ENCODE assay signal across 1 cellular context in the genomic region with DNA sequence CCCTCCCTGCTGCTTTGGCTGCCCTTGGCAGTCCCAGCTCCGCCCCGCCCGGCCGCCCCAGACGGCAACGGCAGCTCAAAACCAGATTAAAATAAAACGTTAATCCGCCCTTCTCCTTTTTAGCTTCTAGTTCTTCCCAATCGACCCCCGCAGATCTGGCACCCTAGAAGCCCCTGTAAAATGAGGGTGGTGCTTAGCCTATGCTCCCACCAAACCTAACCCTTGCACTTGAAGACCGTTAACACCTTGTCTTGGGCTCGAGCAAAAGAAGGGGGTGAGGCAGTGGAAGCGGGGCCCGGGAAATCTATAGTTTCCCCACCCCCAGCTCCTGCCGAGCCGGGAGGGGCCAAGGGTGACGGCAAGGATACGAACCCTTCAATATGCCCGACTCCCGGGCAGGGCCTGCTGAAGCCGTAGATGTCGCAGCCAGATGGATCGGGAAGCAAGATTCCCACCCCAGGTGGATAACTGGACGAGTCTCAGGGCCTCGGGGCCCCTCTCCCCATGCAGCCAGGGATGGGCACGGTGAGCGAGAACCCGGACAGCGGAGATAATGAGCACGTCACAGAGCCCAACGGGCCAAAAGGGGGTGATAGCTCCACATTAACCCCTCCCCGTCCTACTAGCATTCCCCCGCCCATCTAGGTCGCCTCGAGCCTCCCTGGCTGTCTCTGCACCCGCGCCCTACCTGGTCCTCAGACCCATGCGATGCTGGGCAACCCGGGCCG.
TF ChIP-seq lines count a peak whose summit lies in the region.

No MANE protein-coding gene starts in this region.

TF ChIP-seq in K562, 482 proteins besides CTCF, POLR2A, EP300 and RAD21 (continued from another document):
- TF ChIP-seq ZNF445 (CRISPR knock-in tag; IDR thresholded peaks at IDR 0.05; ENCODE audit: low read depth) (no peak), ILF3 (IDR thresholded peaks at IDR 0.05; ENCODE audit: borderline replicate concordance) (no peak), NEUROD1 (IDR thresholded peaks at IDR 0.05; ENCODE audit: borderline replicate concordance, low read depth, low read length, partially characterized antibody) (peak; percentile 27), JUN (IDR thresholded peaks at IDR 0.05; ENCODE audit: borderline replicate concordance, low read depth, low read length) (no peak), JUN (CRISPR knock-in tag; IDR thresholded peaks at IDR 0.05; ENCODE audit: borderline replicate concordance) (no peak), TEAD1 (CRISPR knock-in tag; IDR thresholded peaks at IDR 0.05) (no peak), ARNT (IDR thresholded peaks at IDR 0.05) (no peak), HOXB6 (CRISPR knock-in tag; IDR thresholded peaks at IDR 0.05; ENCODE audit: borderline replicate concordance) (no peak), PHF21A (IDR thresholded peaks at IDR 0.05; ENCODE audit: borderline replicate concordance, low read depth) (no peak), ATF7 (IDR thresholded peaks at IDR 0.05) (no peak), MYC (IDR thresholded peaks at IDR 0.05; ENCODE audit: low read depth, low read length) (no peak), MYC (CRISPR knock-in tag; IDR thresholded peaks at IDR 0.05; ENCODE audit: borderline replicate concordance, low read depth) (no peak), CHCHD3 (CRISPR knock-in tag; IDR thresholded peaks at IDR 0.05) (no peak), JUNB (CRISPR knock-in tag; conservative IDR thresholded peaks at IDR 0.05) (no peak), FOXK1 (CRISPR knock-in tag; IDR thresholded peaks at IDR 0.05; ENCODE audit: borderline replicate concordance) (no peak), CREB1 (IDR thresholded peaks at IDR 0.05) (no peak), CREB1 (CRISPR knock-in tag; IDR thresholded peaks at IDR 0.05) (no peak), U2AF1 (optimal IDR thresholded peaks at IDR 0.05; ENCODE audit: low read depth, low read length) (no peak), CBX3 (IDR thresholded peaks at IDR 0.05; ENCODE audit: borderline replicate concordance in 1 of 2, low read length in 2 of 2) (peak in 1 of 2 experiments; percentile 14; a peak in 2 of 3 replicates), LEF1 (IDR thresholded peaks at IDR 0.05) (no peak), ETV6 (IDR thresholded peaks at IDR 0.05; ENCODE audit: borderline replicate concordance in 1 of 2, low read depth in 2 of 2, low read length in 1 of 2) (no peak), ETV6 (CRISPR knock-in tag; IDR thresholded peaks at IDR 0.05; ENCODE audit: borderline replicate concordance) (no peak), ZNF347 (CRISPR knock-in tag; IDR thresholded peaks at IDR 0.05; ENCODE audit: low read depth) (no peak), ZNF12 (CRISPR knock-in tag; IDR thresholded peaks at IDR 0.05) (0 out of 2 replicates have a peak, but pooled peaks have one; percentile 12), HDAC6 (IDR thresholded peaks at IDR 0.05; ENCODE audit: low read depth, low read length) (no peak), ELK1 (CRISPR knock-in tag; IDR thresholded peaks at IDR 0.05) (0 out of 2 replicates have a peak, but pooled peaks have one; percentile 61), CC2D1A (IDR thresholded peaks at IDR 0.05) (no peak), HSF4 (CRISPR knock-in tag; IDR thresholded peaks at IDR 0.05; ENCODE audit: borderline replicate concordance) (no peak), ZNF282 (CRISPR knock-in tag; IDR thresholded peaks at IDR 0.05) (no peak), ZNF354B (CRISPR knock-in tag; IDR thresholded peaks at IDR 0.05) (no peak), ZSCAN32 (CRISPR knock-in tag; IDR thresholded peaks at IDR 0.05) (no peak), MIER1 (IDR thresholded peaks at IDR 0.05; ENCODE audit: low read depth) (no peak), LCOR (CRISPR knock-in tag; IDR thresholded peaks at IDR 0.05) (no peak), ATF1 (CRISPR knock-in tag; IDR thresholded peaks at IDR 0.05) (no peak), ATF1 (tag; IDR thresholded peaks at IDR 0.05) (no peak), HDAC2 (IDR thresholded peaks at IDR 0.05) (no peak), ETS2 (tag; IDR thresholded peaks at IDR 0.05; ENCODE audit: borderline replicate concordance, poor library complexity, severe bottlenecking) (no peak), SIN3A (IDR thresholded peaks at IDR 0.05; ENCODE audit: borderline replicate concordance in 2 of 2, control insufficient read depth in 1 of 2, low read depth in 2 of 2, low read length in 2 of 2) (no peak), ZNF512 (tag; IDR thresholded peaks at IDR 0.05) (no peak)
- TF ChIP-seq, protein P1, sequence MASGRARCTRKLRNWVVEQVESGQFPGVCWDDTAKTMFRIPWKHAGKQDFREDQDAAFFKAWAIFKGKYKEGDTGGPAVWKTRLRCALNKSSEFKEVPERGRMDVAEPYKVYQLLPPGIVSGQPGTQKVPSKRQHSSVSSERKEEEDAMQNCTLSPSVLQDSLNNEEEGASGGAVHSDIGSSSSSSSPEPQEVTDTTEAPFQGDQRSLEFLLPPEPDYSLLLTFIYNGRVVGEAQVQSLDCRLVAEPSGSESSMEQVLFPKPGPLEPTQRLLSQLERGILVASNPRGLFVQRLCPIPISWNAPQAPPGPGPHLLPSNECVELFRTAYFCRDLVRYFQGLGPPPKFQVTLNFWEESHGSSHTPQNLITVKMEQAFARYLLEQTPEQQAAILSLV (tag; IDR thresholded peaks at IDR 0.05) = no peak
- TF ChIP-seq, protein P2, sequence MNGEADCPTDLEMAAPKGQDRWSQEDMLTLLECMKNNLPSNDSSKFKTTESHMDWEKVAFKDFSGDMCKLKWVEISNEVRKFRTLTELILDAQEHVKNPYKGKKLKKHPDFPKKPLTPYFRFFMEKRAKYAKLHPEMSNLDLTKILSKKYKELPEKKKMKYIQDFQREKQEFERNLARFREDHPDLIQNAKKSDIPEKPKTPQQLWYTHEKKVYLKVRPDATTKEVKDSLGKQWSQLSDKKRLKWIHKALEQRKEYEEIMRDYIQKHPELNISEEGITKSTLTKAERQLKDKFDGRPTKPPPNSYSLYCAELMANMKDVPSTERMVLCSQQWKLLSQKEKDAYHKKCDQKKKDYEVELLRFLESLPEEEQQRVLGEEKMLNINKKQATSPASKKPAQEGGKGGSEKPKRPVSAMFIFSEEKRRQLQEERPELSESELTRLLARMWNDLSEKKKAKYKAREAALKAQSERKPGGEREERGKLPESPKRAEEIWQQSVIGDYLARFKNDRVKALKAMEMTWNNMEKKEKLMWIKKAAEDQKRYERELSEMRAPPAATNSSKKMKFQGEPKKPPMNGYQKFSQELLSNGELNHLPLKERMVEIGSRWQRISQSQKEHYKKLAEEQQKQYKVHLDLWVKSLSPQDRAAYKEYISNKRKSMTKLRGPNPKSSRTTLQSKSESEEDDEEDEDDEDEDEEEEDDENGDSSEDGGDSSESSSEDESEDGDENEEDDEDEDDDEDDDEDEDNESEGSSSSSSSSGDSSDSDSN (IDR thresholded peaks at IDR 0.05; ENCODE audit: borderline replicate concordance in 1 of 2, low read depth in 2 of 2, low read length in 2 of 2) = peak in 1 of 2 experiments; percentile 55; a peak in 1 of 4 replicates
- TF ChIP-seq, protein P3, sequence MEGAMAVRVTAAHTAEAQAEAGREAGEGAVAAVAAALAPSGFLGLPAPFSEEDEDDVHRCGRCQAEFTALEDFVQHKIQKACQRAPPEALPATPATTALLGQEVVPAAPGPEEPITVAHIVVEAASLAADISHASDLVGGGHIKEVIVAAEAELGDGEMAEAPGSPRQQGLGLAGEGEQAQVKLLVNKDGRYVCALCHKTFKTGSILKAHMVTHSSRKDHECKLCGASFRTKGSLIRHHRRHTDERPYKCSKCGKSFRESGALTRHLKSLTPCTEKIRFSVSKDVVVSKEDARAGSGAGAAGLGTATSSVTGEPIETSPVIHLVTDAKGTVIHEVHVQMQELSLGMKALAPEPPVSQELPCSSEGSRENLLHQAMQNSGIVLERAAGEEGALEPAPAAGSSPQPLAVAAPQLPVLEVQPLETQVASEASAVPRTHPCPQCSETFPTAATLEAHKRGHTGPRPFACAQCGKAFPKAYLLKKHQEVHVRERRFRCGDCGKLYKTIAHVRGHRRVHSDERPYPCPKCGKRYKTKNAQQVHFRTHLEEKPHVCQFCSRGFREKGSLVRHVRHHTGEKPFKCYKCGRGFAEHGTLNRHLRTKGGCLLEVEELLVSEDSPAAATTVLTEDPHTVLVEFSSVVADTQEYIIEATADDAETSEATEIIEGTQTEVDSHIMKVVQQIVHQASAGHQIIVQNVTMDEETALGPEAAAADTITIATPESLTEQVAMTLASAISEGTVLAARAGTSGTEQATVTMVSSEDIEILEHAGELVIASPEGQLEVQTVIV (CRISPR knock-in tag; IDR thresholded peaks at IDR 0.05; ENCODE audit: borderline replicate concordance) = no peak
- TF ChIP-seq, protein P4, sequence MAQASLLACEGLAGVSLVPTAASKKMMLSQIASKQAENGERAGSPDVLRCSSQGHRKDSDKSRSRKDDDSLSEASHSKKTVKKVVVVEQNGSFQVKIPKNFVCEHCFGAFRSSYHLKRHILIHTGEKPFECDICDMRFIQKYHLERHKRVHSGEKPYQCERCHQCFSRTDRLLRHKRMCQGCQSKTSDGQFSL (CRISPR knock-in tag; IDR thresholded peaks at IDR 0.05) = peak; percentile 66
- TF ChIP-seq, protein P4 (tag; IDR thresholded peaks at IDR 0.05) = no peak
- TF ChIP-seq, protein P5, sequence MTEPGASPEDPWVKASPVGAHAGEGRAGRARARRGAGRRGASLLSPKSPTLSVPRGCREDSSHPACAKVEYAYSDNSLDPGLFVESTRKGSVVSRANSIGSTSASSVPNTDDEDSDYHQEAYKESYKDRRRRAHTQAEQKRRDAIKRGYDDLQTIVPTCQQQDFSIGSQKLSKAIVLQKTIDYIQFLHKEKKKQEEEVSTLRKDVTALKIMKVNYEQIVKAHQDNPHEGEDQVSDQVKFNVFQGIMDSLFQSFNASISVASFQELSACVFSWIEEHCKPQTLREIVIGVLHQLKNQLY (CRISPR knock-in tag; conservative IDR thresholded peaks at IDR 0.05) = no peak
- TF ChIP-seq, protein P6, sequence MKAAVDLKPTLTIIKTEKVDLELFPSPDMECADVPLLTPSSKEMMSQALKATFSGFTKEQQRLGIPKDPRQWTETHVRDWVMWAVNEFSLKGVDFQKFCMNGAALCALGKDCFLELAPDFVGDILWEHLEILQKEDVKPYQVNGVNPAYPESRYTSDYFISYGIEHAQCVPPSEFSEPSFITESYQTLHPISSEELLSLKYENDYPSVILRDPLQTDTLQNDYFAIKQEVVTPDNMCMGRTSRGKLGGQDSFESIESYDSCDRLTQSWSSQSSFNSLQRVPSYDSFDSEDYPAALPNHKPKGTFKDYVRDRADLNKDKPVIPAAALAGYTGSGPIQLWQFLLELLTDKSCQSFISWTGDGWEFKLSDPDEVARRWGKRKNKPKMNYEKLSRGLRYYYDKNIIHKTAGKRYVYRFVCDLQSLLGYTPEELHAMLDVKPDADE (conservative IDR thresholded peaks at IDR 0.05; ENCODE audit: control insufficient read depth, low read depth, low read length) = 0 out of 2 replicates have a peak, but pooled peaks have one; percentile 35
- TF ChIP-seq, protein P7, sequence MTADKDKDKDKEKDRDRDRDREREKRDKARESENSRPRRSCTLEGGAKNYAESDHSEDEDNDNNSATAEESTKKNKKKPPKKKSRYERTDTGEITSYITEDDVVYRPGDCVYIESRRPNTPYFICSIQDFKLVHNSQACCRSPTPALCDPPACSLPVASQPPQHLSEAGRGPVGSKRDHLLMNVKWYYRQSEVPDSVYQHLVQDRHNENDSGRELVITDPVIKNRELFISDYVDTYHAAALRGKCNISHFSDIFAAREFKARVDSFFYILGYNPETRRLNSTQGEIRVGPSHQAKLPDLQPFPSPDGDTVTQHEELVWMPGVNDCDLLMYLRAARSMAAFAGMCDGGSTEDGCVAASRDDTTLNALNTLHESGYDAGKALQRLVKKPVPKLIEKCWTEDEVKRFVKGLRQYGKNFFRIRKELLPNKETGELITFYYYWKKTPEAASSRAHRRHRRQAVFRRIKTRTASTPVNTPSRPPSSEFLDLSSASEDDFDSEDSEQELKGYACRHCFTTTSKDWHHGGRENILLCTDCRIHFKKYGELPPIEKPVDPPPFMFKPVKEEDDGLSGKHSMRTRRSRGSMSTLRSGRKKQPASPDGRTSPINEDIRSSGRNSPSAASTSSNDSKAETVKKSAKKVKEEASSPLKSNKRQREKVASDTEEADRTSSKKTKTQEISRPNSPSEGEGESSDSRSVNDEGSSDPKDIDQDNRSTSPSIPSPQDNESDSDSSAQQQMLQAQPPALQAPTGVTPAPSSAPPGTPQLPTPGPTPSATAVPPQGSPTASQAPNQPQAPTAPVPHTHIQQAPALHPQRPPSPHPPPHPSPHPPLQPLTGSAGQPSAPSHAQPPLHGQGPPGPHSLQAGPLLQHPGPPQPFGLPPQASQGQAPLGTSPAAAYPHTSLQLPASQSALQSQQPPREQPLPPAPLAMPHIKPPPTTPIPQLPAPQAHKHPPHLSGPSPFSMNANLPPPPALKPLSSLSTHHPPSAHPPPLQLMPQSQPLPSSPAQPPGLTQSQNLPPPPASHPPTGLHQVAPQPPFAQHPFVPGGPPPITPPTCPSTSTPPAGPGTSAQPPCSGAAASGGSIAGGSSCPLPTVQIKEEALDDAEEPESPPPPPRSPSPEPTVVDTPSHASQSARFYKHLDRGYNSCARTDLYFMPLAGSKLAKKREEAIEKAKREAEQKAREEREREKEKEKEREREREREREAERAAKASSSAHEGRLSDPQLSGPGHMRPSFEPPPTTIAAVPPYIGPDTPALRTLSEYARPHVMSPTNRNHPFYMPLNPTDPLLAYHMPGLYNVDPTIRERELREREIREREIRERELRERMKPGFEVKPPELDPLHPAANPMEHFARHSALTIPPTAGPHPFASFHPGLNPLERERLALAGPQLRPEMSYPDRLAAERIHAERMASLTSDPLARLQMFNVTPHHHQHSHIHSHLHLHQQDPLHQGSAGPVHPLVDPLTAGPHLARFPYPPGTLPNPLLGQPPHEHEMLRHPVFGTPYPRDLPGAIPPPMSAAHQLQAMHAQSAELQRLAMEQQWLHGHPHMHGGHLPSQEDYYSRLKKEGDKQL (CRISPR knock-in tag; IDR thresholded peaks at IDR 0.05; ENCODE audit: borderline replicate concordance) = no peak
TF ChIP-seq in K562: peak in this region for 10.
